ENCODE assay signal across 17 cellular contexts in genomic region chr15:38061856-38062649, GRCh38.
DNase-seq lines count a peak whose midpoint lies in the region; ATAC-seq, FAIRE-seq and TF ChIP-seq lines count a peak whose summit lies in the region.
"Had no signal": no experiment of that assay in that cellular context is flagged by ENCODE, and none has a peak within 500 bp of the region (broad histone marks: within the 10 kb centered on the region; RNA-seq: fewer than 3 reads in every experiment).

No MANE protein-coding gene starts in this region.

- H3K27ac ChIP-seq in SJCRH30: peak overlapping the region; percentile 47
- H3K27ac ChIP-seq: A549, KMS-11, Peyer's patch had no signal

- H3K4me1 Mint-ChIP-seq in osteocyte (ENCODE audit: unreplicated experiment): peaks cover 66% of the 10 kb centered on the region
- peaks cover 33% of the 10 kb centered on the region for H3K4me1 Mint-ChIP-seq in stimulated activated memory B cell treated with anti-CD40 and anti-IgM and Interleukin-4, amounts not matched to agents 10 μg/mL and 1 μg/mL and 100 μg/mL, for 72 hours

- no peaks in the 10 kb centered on the region for H3K36me3 ChIP-seq in SJCRH30
- H3K36me3 ChIP-seq: Peyer's patch had no signal

- H3K27ac Mint-ChIP-seq in osteocyte (ENCODE audit: unreplicated experiment): peak overlapping the region; percentile 83
- no peak overlapping the region for H3K27ac Mint-ChIP-seq in stimulated activated memory B cell treated with anti-CD40 and anti-IgM and Interleukin-4, amounts not matched to agents 10 μg/mL and 1 μg/mL and 100 μg/mL, for 72 hours
- H3K27ac Mint-ChIP-seq: CD4-positive, CD25-positive, alpha-beta regulatory T cell had no signal

- FAIRE-seq in GM18507 (lab: Jason Lieb, UNC): peak; percentile 29
- FAIRE-seq: A549 had no signal

- DNase-seq in GM18507 (ENCODE audit: extremely low spot score, insufficient read length, low read depth) (no peak), SJCRH30 (peak; percentile 8 to 53), choroid plexus epithelial cell (ENCODE audit: low read depth) (peak; percentile 39), osteocyte (ENCODE audit: extremely low spot score, unreplicated experiment) (no peak), NCI-H748 treated with DMSO at 0.1 percent for 48 hours (lab: John Stamatoyannopoulos, UW) (no peak), GM19240 (ENCODE audit: insufficient read length, low spot score) (no peak)
- DNase-seq: CD4-positive, CD25-positive, alpha-beta regulatory T cell; DMS53; GOT3; NCI-H1105 treated with DMSO at 0.1 percent for 48 hours; NCI-H187; Peyer's patch; Right ventricle myocardium superior had no signal

- H3K27me3 Mint-ChIP-seq in osteocyte (ENCODE audit: unreplicated experiment): no peaks in the 10 kb centered on the region
- peaks cover 13% of the 10 kb centered on the region for H3K27me3 Mint-ChIP-seq in stimulated activated memory B cell treated with anti-CD40 and anti-IgM and Interleukin-4, amounts not matched to agents 10 μg/mL and 1 μg/mL and 100 μg/mL, for 72 hours

- peaks cover 15% of the 10 kb centered on the region for H3K4me1 ChIP-seq in SJCRH30
- H3K4me1 ChIP-seq: A549, Peyer's patch had no signal

- H3K27me3 ChIP-seq in SJCRH30: no peaks in the 10 kb centered on the region
- H3K27me3 ChIP-seq: Peyer's patch had no signal

- TF ChIP-seq CTCF in choroid plexus epithelial cell (conservative IDR thresholded peaks at IDR 0.05; ENCODE audit: low read depth, low read length) (no peak), osteocyte (IDR thresholded peaks at IDR 0.05) (no peak)

- H3K36me3 Mint-ChIP-seq in osteocyte (ENCODE audit: unreplicated experiment): no peaks in the 10 kb centered on the region
- H3K36me3 Mint-ChIP-seq in stimulated activated memory B cell treated with anti-CD40 and anti-IgM and Interleukin-4, amounts not matched to agents 10 μg/mL and 1 μg/mL and 100 μg/mL, for 72 hours: no peaks in the 10 kb centered on the region
- H3K36me3 Mint-ChIP-seq: CD4-positive, CD25-positive, alpha-beta regulatory T cell had no signal

- no peaks in the 10 kb centered on the region for H3K9me3 Mint-ChIP-seq in osteocyte (ENCODE audit: unreplicated experiment)
- H3K9me3 Mint-ChIP-seq in stimulated activated memory B cell treated with anti-CD40 and anti-IgM and Interleukin-4, amounts not matched to agents 10 μg/mL and 1 μg/mL and 100 μg/mL, for 72 hours: no peaks in the 10 kb centered on the region

- no peaks in the 10 kb centered on the region for H3K9me3 ChIP-seq in SJCRH30 (replicated peaks)
- H3K9me3 ChIP-seq: A549, Peyer's patch had no signal

- ATAC-seq in GM21717 (IDR thresholded peaks at IDR 0.05; ENCODE audit: unreplicated experiment): no peak
- no peak for ATAC-seq in stimulated activated memory B cell treated with anti-CD40 and anti-IgM and Interleukin-4, amounts not matched to agents 10 μg/mL and 1 μg/mL and 100 μg/mL, for 72 hours
- ATAC-seq: A549 had no signal

- H3K4me3 ChIP-seq in SJCRH30: peak overlapping the region; percentile 16
- no peak overlapping the region for H3K4me3 ChIP-seq in choroid plexus epithelial cell (ENCODE audit: low read depth, low read length)
- H3K4me3 ChIP-seq: A549, Peyer's patch had no signal

- H3K4me3 Mint-ChIP-seq in osteocyte (ENCODE audit: unreplicated experiment): peak overlapping the region; percentile 51
- H3K4me3 Mint-ChIP-seq in stimulated activated memory B cell treated with anti-CD40 and anti-IgM and Interleukin-4, amounts not matched to agents 10 μg/mL and 1 μg/mL and 100 μg/mL, for 72 hours: no peak overlapping the region
- H3K4me3 Mint-ChIP-seq: CD4-positive, CD25-positive, alpha-beta regulatory T cell had no signal

Comparison
In these comparisons a context has a peak if more than half of its experiments do, and no peak if none do; other contexts are left out.
1. DNase-seq: peak in SJCRH30 (2 of 2) and choroid plexus epithelial cell (single experiment); none in GM18507 (single experiment), osteocyte (single experiment), NCI-H748 treated with DMSO at 0.1 percent for 48 hours (single experiment) and GM19240 (single experiment).